1 cellular context compared by ENCODE assay signal in the genomic region with DNA sequence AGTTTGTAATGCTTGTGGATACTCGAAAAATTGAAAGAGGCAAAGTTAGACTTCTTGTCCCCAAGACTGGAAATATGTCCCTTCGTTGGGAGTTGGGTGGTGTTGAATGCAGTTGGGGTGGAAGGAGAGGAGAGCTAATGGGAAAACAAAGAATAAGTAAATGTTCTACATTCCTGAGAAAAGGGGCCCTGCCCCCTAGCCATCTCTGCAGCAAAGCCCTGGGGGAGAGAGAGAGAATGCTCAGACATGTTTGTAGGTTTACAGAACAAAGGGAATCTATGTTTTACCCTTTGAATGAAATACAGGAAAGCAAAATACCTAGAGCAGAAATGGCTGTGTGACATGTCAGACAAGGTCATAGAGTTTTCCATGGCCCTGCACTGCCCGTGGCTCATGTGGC.
TF ChIP-seq lines count a peak whose summit lies in the region.

No MANE protein-coding gene starts in this region.

TF ChIP-seq in GM23338, 12 proteins besides CTCF, POLR2A, EP300 and RAD21:
- TF ChIP-seq ZNF462 (CRISPR knock-in tag; IDR thresholded peaks at IDR 0.05): peak; percentile 69; the same call in 1 of the 2 replicates
- TF ChIP-seq JUNB (IDR thresholded peaks at IDR 0.05; ENCODE audit: unreplicated experiment): no peak
- TF ChIP-seq EZH2phosphoT487 (IDR thresholded peaks at IDR 0.05; ENCODE audit: unreplicated experiment): no peak
